1 cellular context compared by ENCODE assay signal in the genomic region with DNA sequence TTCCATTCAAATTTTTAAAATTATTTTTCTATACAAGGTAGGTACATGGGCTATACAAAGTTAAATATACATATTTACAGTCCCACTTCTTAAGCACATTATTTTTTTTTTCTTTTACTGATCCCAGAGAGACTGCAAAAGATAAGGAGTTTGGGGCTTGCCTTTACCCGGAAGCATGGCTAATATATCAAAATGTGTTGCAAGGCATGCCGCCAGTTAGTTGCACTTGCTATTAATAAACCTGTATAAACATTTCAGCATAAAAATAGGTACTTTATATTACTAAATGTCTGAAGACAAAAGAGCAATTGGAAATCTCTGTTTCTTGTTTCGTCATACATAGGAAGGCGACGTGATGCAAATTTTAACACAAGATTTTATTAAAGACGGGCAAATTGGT.
TF ChIP-seq lines count a peak whose summit lies in the region.

No MANE protein-coding gene starts in this region.

TF ChIP-seq in IMR-90, 13 proteins besides CTCF, POLR2A, EP300 and RAD21:
- no peak for TF ChIP-seq CHD1 (IDR thresholded peaks at IDR 0.05; ENCODE audit: low read depth, low read length)
- peak; percentile 23; the same call in 1 of the 2 replicates for TF ChIP-seq CEBPB (IDR thresholded peaks at IDR 0.05; ENCODE audit: low read depth, low read length)
- no peak for TF ChIP-seq MAZ (IDR thresholded peaks at IDR 0.05; ENCODE audit: borderline replicate concordance, low read depth, low read length)
